Comparison of ENCODE assay signal across 2 cellular contexts in genomic region chr14:76863724-76864407, GRCh38.
TF ChIP-seq lines count a peak whose summit lies in the region.

No MANE protein-coding gene starts in this region.

TF ChIP-seq in IMR-90, 13 proteins besides CTCF, POLR2A, EP300 and RAD21 (continued from another document):
- TF ChIP-seq MAFK (IDR thresholded peaks at IDR 0.05; ENCODE audit: low read depth, low read length) (no peak), MXI1 (IDR thresholded peaks at IDR 0.05; ENCODE audit: borderline replicate concordance, low read depth, low read length) (no peak), FOS (IDR thresholded peaks at IDR 0.05; ENCODE audit: low read depth, low read length) (no peak), MAZ (IDR thresholded peaks at IDR 0.05; ENCODE audit: borderline replicate concordance, low read depth, low read length) (no peak), NFE2L2 (IDR thresholded peaks at IDR 0.05; ENCODE audit: low read depth, low read length) (no peak), SMC3 (IDR thresholded peaks at IDR 0.05; ENCODE audit: low read depth, low read length) (no peak), BHLHE40 (IDR thresholded peaks at IDR 0.05; ENCODE audit: low read depth, low read length) (no peak)

TF ChIP-seq in WTC11, 78 proteins besides CTCF, POLR2A, EP300 and RAD21 (continued from another document):
- no peak for TF ChIP-seq PRDM15 (CRISPR knock-in tag; IDR thresholded peaks at IDR 0.05)
- no peak for TF ChIP-seq ESRRA (CRISPR knock-in tag; IDR thresholded peaks at IDR 0.05; ENCODE audit: borderline replicate concordance)
- TF ChIP-seq ELF4 (CRISPR knock-in tag; IDR thresholded peaks at IDR 0.05; ENCODE audit: low read depth) = no peak
- TF ChIP-seq GRHL2 (CRISPR knock-in tag; IDR thresholded peaks at IDR 0.05; ENCODE audit: insufficient replicate concordance, severe bottlenecking) = no peak
- no peak for TF ChIP-seq ZNF219 (CRISPR knock-in tag; IDR thresholded peaks at IDR 0.05; ENCODE audit: borderline replicate concordance)
- TF ChIP-seq ZNF121 (CRISPR knock-in tag; IDR thresholded peaks at IDR 0.05) = no peak
- no peak for TF ChIP-seq FOXP4 (CRISPR knock-in tag; IDR thresholded peaks at IDR 0.05)
- no peak for TF ChIP-seq NR3C1 (CRISPR knock-in tag; conservative IDR thresholded peaks at IDR 0.05; ENCODE audit: low read depth)
- no peak for TF ChIP-seq ZNF232 (CRISPR knock-in tag; IDR thresholded peaks at IDR 0.05)
- TF ChIP-seq ZNF512 (CRISPR knock-in tag; IDR thresholded peaks at IDR 0.05; ENCODE audit: borderline replicate concordance) = no peak
- no peak for TF ChIP-seq CREM (CRISPR knock-in tag; IDR thresholded peaks at IDR 0.05)
- 0 out of 2 replicates have a peak, but pooled peaks have one; percentile 44 for TF ChIP-seq STAT6 (CRISPR knock-in tag; conservative IDR thresholded peaks at IDR 0.05; ENCODE audit: low read depth)
- TF ChIP-seq ZNF416 (CRISPR knock-in tag; IDR thresholded peaks at IDR 0.05) = no peak
- no peak for TF ChIP-seq ZNF317 (CRISPR knock-in tag; IDR thresholded peaks at IDR 0.05; ENCODE audit: borderline replicate concordance, low read depth)
- TF ChIP-seq FOXP1 (CRISPR knock-in tag; IDR thresholded peaks at IDR 0.05; ENCODE audit: borderline replicate concordance) = peak; percentile 41; the same call in 1 of the 2 replicates
- 0 out of 2 replicates have a peak, but pooled peaks have one; percentile 20 for TF ChIP-seq ZBTB21 (CRISPR knock-in tag; IDR thresholded peaks at IDR 0.05; ENCODE audit: borderline replicate concordance)
- TF ChIP-seq ZNF281 (CRISPR knock-in tag; IDR thresholded peaks at IDR 0.05) = no peak
- no peak for TF ChIP-seq FOXK1 (CRISPR knock-in tag; IDR thresholded peaks at IDR 0.05)
